ENCODE assay signal across 8 cellular contexts in genomic region chr1:192807968-192808587, GRCh38. TPM values are rescaled to one million over a fixed set of nuclear protein-coding genes. Genes with fewer than 3 reads are reported as not detected.
DNase-seq lines count a peak whose midpoint lies in the region; ATAC-seq and TF ChIP-seq lines count a peak whose summit lies in the region.

No MANE protein-coding gene starts in this region.

- peak overlapping the region; percentile 85 to 86 for H3K9ac ChIP-seq in colonic mucosa (ENCODE audit: low read depth in 2 of 2, low read length in 2 of 2)

- H3K9me3 Mint-ChIP-seq in mesothelial cell of epicardium, result no peaks in the 10 kb centered on the region

- no peaks in the 10 kb centered on the region for H4K20me1 ChIP-seq in OCI-LY7 (ENCODE audit: insufficient read depth, low read length)

- no peaks in the 10 kb centered on the region for H3K27me3 Mint-ChIP-seq in mesothelial cell of epicardium (ENCODE audit: low read depth)

- H3K4me1 ChIP-seq in OCI-LY7 (ENCODE audit: insufficient read depth, low read length, poor library complexity, severe bottlenecking) (peaks cover 36% of the 10 kb centered on the region), colonic mucosa (no peaks in the 10 kb centered on the region), upper lobe of right lung (peaks cover 13% of the 10 kb centered on the region)

- peaks cover 7% of the 10 kb centered on the region for H3K36me3 Mint-ChIP-seq in mesothelial cell of epicardium

- H3K4me1 Mint-ChIP-seq in mesothelial cell of epicardium, result peaks cover 52% of the 10 kb centered on the region

- intact Hi-C loops in OCI-LY7 (cut with micrococcal nuclease; ENCODE audit: unreplicated experiment) (loop anchor here (1.0 to 5.0 kb wide), 7 partner anchors 173 to 1479 kb away; partner anchors contain the start of genes CDC73, RO60 and UCHL5), colonic mucosa (cut with DNase I) (loop anchor here (2.0 to 10.0 kb wide), 3 partner anchors 211 to 333 kb away; partner anchors contain the start of gene CDC73), upper lobe of right lung (cut with DNase I) (no loop called here)

- peak overlapping the region; percentile 97 for H2AFZ ChIP-seq in OCI-LY7 (ENCODE audit: low read length)

- peak overlapping the region; percentile 96 for H3K4me2 ChIP-seq in OCI-LY7 (ENCODE audit: low read length)

- POLR2A ChIA-PET in OCI-LY7 (lab: Charles Lee), result interaction anchor here (0.6 to 3.1 kb wide), 16 partner anchors 8 to 339 kb away, joined by 3 to 12 read pairs (median 6); no protein-coding TSS in a partner anchor

- H3K27ac ChIP-seq in OCI-LY7 (ENCODE audit: low read depth, low read length, poor library complexity, severe bottlenecking) (peak overlapping the region; percentile 56), colonic mucosa (peak overlapping the region; percentile 88), upper lobe of right lung (peak overlapping the region; percentile 89)

- TF ChIP-seq CTCF in OCI-LY7 (conservative IDR thresholded peaks at IDR 0.05; ENCODE audit: low read length), result no peak
- TF ChIP-seq CTCF in colonic mucosa (IDR thresholded peaks at IDR 0.05), result no peak
- TF ChIP-seq CTCF in mesothelial cell of epicardium (IDR thresholded peaks at IDR 0.05; ENCODE audit: unreplicated experiment), result no peak
- no peak for TF ChIP-seq CTCF in upper lobe of right lung (IDR thresholded peaks at IDR 0.05)

- H3K9me3 ChIP-seq in OCI-LY7 (ENCODE audit: low read length) (no peaks in the 10 kb centered on the region), colonic mucosa (no peaks in the 10 kb centered on the region), upper lobe of right lung (no peaks in the 10 kb centered on the region)

- H3K27me3 ChIP-seq in colonic mucosa (no peaks in the 10 kb centered on the region), upper lobe of right lung (no peaks in the 10 kb centered on the region)

- peaks cover 9% of the 10 kb centered on the region; the same call in 1 of the 2 replicates for H3K79me2 ChIP-seq in OCI-LY7 (ENCODE audit: insufficient read depth, low read depth, low read length)

- ATAC-seq in upper lobe of right lung, result no peak

- H3K36me3 ChIP-seq in OCI-LY7 (ENCODE audit: insufficient read depth, low read length) (peaks cover 17% of the 10 kb centered on the region), colonic mucosa (no peaks in the 10 kb centered on the region), upper lobe of right lung (peaks cover 11% of the 10 kb centered on the region)

- BruUV-seq in OCI-LY7 (replicated peaks; lab: Mats Ljungman, UMichigan), result TSS peak; percentile 88

- H3K4me3 Mint-ChIP-seq in mesothelial cell of epicardium, result peak overlapping the region; percentile 95

- H3K4me3 ChIP-seq in OCI-LY7 (ENCODE audit: low read depth, low read length, poor library complexity, severe bottlenecking), result peak overlapping the region; percentile 81
- H3K4me3 ChIP-seq in colonic mucosa, result peak overlapping the region; percentile 68
- H3K4me3 ChIP-seq in upper lobe of right lung, result peak overlapping the region; percentile 65

- DNase-seq in NCI-H2196 (lab: John Stamatoyannopoulos, UW; ENCODE audit: unreplicated experiment) (peak; percentile 11), NCI-H2196 treated with DMSO at 0.1 percent for 48 hours (lab: John Stamatoyannopoulos, UW; ENCODE audit: unreplicated experiment) (no peak), OCI-LY7 (ENCODE audit: low spot score) (no peak), colonic mucosa (no peak), mesothelial cell of epicardium (ENCODE audit: low spot score in 2 of 2, unreplicated experiment in 2 of 2) (no peak), upper lobe of right lung (no peak), NCI-H748 treated with DMSO at 0.1 percent for 48 hours (lab: John Stamatoyannopoulos, UW) (no peak), NCI-H146 (lab: John Stamatoyannopoulos, UW) (no peak)

- CTCF ChIA-PET in OCI-LY7 (lab: Charles Lee; ENCODE audit: unreplicated experiment), result interaction anchor here (0.6 to 1.5 kb wide), 2 partner anchors 192 to 333 kb away, joined by 3 to 4 read pairs; no protein-coding TSS in a partner anchor

- no peaks in the 10 kb centered on the region for H3K9me2 ChIP-seq in OCI-LY7 (ENCODE audit: insufficient read depth, low read length)

- H3K27ac Mint-ChIP-seq in mesothelial cell of epicardium, result peak overlapping the region; percentile 97

RNA-seq across cellular contexts. Expression of gene RGS2, which starts 0.8 kb away (rescaled TPM):
- total RNA-seq in OCI-LY7 (2014; rRNA removed; shearing (Covaris generic)), result 26.5 and 27.6 TPM in 2 replicates
- total RNA-seq in OCI-LY7 (2022), result 12.5 and 13.6 TPM in 2 replicates
- 10 to 100 TPM; 16.5 to 28.6 TPM for total RNA-seq in colonic mucosa
- 51.6 to 55.2 TPM (median 54.4 TPM) in 3 replicates for total RNA-seq in mesothelial cell of epicardium
- 49.0 TPM for total RNA-seq in upper lobe of right lung
